In the genomic region with DNA sequence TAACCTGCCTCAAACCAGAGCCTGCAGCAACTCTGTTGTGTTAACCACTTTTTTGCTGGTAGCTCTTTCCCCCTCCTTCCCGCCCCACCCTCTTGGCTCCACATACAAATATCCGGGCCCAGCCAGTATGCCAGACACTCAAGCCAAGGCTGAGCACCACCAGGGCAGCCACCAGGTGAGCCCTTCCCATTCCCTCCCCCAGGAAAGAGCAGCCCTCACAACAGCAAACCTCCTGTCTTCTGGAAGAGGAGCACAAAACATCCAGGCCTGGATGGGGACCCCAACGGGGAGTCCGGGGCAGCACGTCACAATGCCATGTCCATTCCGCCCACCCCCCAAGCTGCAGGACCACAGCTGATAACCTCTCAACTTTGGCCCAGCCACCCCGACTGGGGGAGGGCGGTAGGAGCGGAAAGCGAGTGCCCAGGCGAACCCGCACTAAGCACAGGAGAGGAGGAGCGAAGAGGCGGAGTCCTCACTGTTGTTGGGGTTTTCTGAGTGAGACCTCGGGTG, we compare ENCODE assay signal across 1 cellular context.
TF ChIP-seq lines count a peak whose summit lies in the region.

No MANE protein-coding gene starts in this region.

TF ChIP-seq in HepG2, 621 proteins besides CTCF, POLR2A, EP300 and RAD21 (continued from another document):
- TF ChIP-seq, protein P1, sequence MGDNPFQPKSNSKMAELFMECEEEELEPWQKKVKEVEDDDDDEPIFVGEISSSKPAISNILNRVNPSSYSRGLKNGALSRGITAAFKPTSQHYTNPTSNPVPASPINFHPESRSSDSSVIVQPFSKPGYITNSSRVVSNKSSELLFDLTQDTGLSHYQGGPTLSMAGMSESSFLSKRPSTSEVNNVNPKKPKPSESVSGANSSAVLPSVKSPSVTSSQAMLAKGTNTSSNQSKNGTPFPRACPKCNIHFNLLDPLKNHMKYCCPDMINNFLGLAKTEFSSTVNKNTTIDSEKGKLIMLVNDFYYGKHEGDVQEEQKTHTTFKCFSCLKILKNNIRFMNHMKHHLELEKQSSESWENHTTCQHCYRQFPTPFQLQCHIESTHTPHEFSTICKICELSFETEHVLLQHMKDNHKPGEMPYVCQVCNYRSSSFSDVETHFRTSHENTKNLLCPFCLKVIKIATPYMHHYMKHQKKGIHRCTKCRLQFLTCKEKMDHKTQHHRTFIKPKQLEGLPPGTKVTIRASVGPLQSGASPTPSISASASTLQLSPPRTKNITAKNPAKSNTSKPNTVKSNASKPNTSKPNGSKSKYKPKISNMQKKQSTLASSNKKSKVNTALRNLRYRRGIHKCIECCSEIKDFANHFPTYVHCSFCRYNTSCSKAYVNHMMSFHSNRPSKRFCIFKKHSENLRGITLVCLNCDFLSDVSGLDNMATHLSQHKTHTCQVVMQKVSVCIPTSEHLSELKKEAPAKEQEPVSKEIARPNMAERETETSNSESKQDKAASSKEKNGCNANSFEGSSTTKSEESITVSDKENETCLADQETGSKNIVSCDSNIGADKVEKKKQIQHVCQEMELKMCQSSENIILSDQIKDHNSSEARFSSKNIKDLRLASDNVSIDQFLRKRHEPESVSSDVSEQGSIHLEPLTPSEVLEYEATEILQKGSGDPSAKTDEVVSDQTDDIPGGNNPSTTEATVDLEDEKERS (CRISPR knock-in tag; IDR thresholded peaks at IDR 0.05) = 0 out of 2 replicates have a peak, but pooled peaks have one; percentile 23
- TF ChIP-seq ZNF205 (CRISPR knock-in tag; IDR thresholded peaks at IDR 0.05) (peak; percentile 48; the same call in 1 of the 2 replicates), ZNF224 (CRISPR knock-in tag; IDR thresholded peaks at IDR 0.05) (0 out of 2 replicates have a peak, but pooled peaks have one; percentile 83), ZNF331 (CRISPR knock-in tag; IDR thresholded peaks at IDR 0.05) (0 out of 2 replicates have a peak, but pooled peaks have one; percentile 40), MIER2 (CRISPR knock-in tag; IDR thresholded peaks at IDR 0.05) (peak; percentile 20; the same call in 1 of the 2 replicates)
- TF ChIP-seq, protein P2, sequence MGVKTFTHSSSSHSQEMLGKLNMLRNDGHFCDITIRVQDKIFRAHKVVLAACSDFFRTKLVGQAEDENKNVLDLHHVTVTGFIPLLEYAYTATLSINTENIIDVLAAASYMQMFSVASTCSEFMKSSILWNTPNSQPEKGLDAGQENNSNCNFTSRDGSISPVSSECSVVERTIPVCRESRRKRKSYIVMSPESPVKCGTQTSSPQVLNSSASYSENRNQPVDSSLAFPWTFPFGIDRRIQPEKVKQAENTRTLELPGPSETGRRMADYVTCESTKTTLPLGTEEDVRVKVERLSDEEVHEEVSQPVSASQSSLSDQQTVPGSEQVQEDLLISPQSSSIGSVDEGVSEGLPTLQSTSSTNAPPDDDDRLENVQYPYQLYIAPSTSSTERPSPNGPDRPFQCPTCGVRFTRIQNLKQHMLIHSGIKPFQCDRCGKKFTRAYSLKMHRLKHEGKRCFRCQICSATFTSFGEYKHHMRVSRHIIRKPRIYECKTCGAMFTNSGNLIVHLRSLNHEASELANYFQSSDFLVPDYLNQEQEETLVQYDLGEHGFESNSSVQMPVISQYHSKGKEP (CRISPR knock-in tag; IDR thresholded peaks at IDR 0.05) = no peak
- TF ChIP-seq, protein P3, sequence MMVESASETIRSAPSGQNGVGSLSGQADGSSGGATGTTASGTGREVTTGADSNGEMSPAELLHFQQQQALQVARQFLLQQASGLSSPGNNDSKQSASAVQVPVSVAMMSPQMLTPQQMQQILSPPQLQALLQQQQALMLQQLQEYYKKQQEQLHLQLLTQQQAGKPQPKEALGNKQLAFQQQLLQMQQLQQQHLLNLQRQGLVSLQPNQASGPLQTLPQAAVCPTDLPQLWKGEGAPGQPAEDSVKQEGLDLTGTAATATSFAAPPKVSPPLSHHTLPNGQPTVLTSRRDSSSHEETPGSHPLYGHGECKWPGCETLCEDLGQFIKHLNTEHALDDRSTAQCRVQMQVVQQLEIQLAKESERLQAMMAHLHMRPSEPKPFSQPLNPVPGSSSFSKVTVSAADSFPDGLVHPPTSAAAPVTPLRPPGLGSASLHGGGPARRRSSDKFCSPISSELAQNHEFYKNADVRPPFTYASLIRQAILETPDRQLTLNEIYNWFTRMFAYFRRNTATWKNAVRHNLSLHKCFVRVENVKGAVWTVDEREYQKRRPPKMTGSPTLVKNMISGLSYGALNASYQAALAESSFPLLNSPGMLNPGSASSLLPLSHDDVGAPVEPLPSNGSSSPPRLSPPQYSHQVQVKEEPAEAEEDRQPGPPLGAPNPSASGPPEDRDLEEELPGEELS (CRISPR knock-in tag; IDR thresholded peaks at IDR 0.05) = 0 out of 2 replicates have a peak, but pooled peaks have one; percentile 33
- TF ChIP-seq, protein P4, sequence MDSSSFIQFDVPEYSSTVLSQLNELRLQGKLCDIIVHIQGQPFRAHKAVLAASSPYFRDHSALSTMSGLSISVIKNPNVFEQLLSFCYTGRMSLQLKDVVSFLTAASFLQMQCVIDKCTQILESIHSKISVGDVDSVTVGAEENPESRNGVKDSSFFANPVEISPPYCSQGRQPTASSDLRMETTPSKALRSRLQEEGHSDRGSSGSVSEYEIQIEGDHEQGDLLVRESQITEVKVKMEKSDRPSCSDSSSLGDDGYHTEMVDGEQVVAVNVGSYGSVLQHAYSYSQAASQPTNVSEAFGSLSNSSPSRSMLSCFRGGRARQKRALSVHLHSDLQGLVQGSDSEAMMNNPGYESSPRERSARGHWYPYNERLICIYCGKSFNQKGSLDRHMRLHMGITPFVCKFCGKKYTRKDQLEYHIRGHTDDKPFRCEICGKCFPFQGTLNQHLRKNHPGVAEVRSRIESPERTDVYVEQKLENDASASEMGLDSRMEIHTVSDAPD (CRISPR knock-in tag; IDR thresholded peaks at IDR 0.05) = no peak
TF ChIP-seq in HepG2: peak in this region for 166.
